Comparison of ENCODE assay signal across 26 cellular contexts in genomic region chr15:41622901-41623300, GRCh38. TPM values are rescaled to one million over a fixed set of nuclear protein-coding genes. Genes with fewer than 3 reads are reported as not detected.
A peak's percentile ranks its signal among the peaks of the same experiment; 100 is the strongest.
DNase-seq lines count a peak whose midpoint lies in the region; ATAC-seq and TF ChIP-seq lines count a peak whose summit lies in the region.
"Had no signal": no experiment of that assay in that cellular context is flagged by ENCODE, and none has a peak within 500 bp of the region (broad histone marks: within the 10 kb centered on the region; RNA-seq: fewer than 3 reads in every experiment).

No MANE protein-coding gene starts in this region.

- no peak for DNase-seq in SK-N-SH
- DNase-seq in Caco-2: no peak
- DNase-seq in central memory CD8-positive, alpha-beta T cell (ENCODE audit: low spot score in 2 of 2): no peak
- DNase-seq in natural killer cell treated with Interleukin-12 subunit alpha and Interleukin-12 subunit beta and Interleukin-15 and Interleukin-18, amount 100 ng/mL, for 72 hours (ENCODE audit: low spot score): no peak
- no peak for DNase-seq in GM10266 (ENCODE audit: extremely low spot score)
- DNase-seq in prostate gland (ENCODE audit: low spot score): no peak
- DNase-seq in sciatic nerve (ENCODE audit: low spot score): no peak
- DNase-seq: activated CD4-positive, alpha-beta T cell treated with anti-CD3 and anti-CD28 coated beads, Interleukin-2, amount 10 ng/mL, durations not matched to agents 7 days and 5 days; activated CD8-positive, alpha-beta memory T cell treated with anti-CD3 and anti-CD28 coated beads, Interleukin-2, amount 10 ng/mL, durations not matched to agents 7 days and 5 days; activated naive CD8-positive, alpha-beta T cell treated with anti-CD3 and anti-CD28 coated beads, Interleukin-2, amount 50 U/mL, for 24 hours; CD4-positive, CD25-positive, alpha-beta regulatory T cell; DMS153; GOT3; HFFc6; lower lobe of right lung; NCI-H1694; NCI-H510A; posterior cingulate gyrus; sigmoid colon; stimulated activated CD4-positive, alpha-beta T cell treated with anti-CD3 and anti-CD28 coated beads, Interleukin-4, amount 100 ng/mL, for 24 hours; WERI-Rb-1 had no signal

- CTCF ChIA-PET in SK-N-SH (lab: Yijun Ruan, JAX) (interaction anchor here (1.0 to 2.2 kb wide), 3 partner anchors 18 to 65 kb away, joined by 3 to 9 read pairs (median 6); no protein-coding TSS in a partner anchor), Caco-2 (lab: Charles Lee) (interaction anchor here (1.9 kb wide), 1 partner anchor 55 kb away, joined by 4 read pairs; no protein-coding TSS in a partner anchor)

- BruUV-seq in Caco-2 (replicated peaks; lab: Mats Ljungman, UMichigan): no TSS peak

- H3K27ac Mint-ChIP-seq in Caco-2 (ENCODE audit: unreplicated experiment): no peak overlapping the region
- H3K27ac Mint-ChIP-seq in central memory CD8-positive, alpha-beta T cell (ENCODE audit: low read depth): no peak overlapping the region
- no peak overlapping the region for H3K27ac Mint-ChIP-seq in natural killer cell treated with Interleukin-12 subunit alpha and Interleukin-12 subunit beta and Interleukin-15 and Interleukin-18, amount 100 ng/mL, for 72 hours
- H3K27ac Mint-ChIP-seq: activated CD4-positive, alpha-beta T cell treated with anti-CD3 and anti-CD28 coated beads, Interleukin-2, amount 10 ng/mL, durations not matched to agents 7 days and 5 days; activated CD8-positive, alpha-beta memory T cell treated with anti-CD3 and anti-CD28 coated beads, Interleukin-2, amount 10 ng/mL, durations not matched to agents 7 days and 5 days; activated naive CD8-positive, alpha-beta T cell treated with anti-CD3 and anti-CD28 coated beads, Interleukin-2, amount 50 U/mL, for 24 hours; HFFc6; stimulated activated memory B cell treated with anti-CD40 and anti-IgM and Interleukin-4, amounts not matched to agents 10 μg/mL and 1 μg/mL and 100 μg/mL, for 72 hours; T-helper 2 cell treated with Interferon-gamma antibody and Interleukin-4, amounts not matched to agents 5 μg/mL and 100 μg/mL, for 36 hours had no signal

- TF ChIP-seq CTCF in SK-N-SH (IDR thresholded peaks at IDR 0.05): no peak
- TF ChIP-seq CTCF in Caco-2 (IDR thresholded peaks at IDR 0.05; ENCODE audit: insufficient read depth in 1 of 2, low read depth in 1 of 2, low read length in 1 of 2, severe bottlenecking in 1 of 2, unreplicated experiment in 1 of 2): no peak
- no peak for TF ChIP-seq CTCF in GM10266 (IDR thresholded peaks at IDR 0.05; ENCODE audit: control insufficient read depth, insufficient read depth, low read depth, missing control alignments)
- TF ChIP-seq CTCF in prostate gland (IDR thresholded peaks at IDR 0.05): no peak

- H3K4me1 Mint-ChIP-seq in Caco-2 (ENCODE audit: low read depth, unreplicated experiment): no peaks in the 10 kb centered on the region
- H3K4me1 Mint-ChIP-seq in central memory CD8-positive, alpha-beta T cell: peaks cover 14% of the 10 kb centered on the region
- H3K4me1 Mint-ChIP-seq in natural killer cell treated with Interleukin-12 subunit alpha and Interleukin-12 subunit beta and Interleukin-15 and Interleukin-18, amount 100 ng/mL, for 72 hours (ENCODE audit: low read depth in 2 of 2): peaks cover 7 to 9% of the 10 kb centered on the region in 2 donors

- no peak overlapping the region for H3K4me3 ChIP-seq in SK-N-SH (ENCODE audit: low read depth in 2 of 2, low read length in 1 of 2)
- peak overlapping the region; percentile 76 for H3K4me3 ChIP-seq in Caco-2 (ENCODE audit: low read depth, low read length)
- H3K4me3 ChIP-seq in prostate gland: no peak overlapping the region
- H3K4me3 ChIP-seq: lower lobe of right lung had no signal

- H3K4me1 ChIP-seq in SK-N-SH (ENCODE audit: control insufficient read depth in 1 of 2, insufficient read depth in 2 of 2, low read depth in 1 of 2, low read length in 1 of 2): peaks cover 0 to 10% of the 10 kb centered on the region in 2 experiments; a peak in 1 of 4 replicates
- H3K4me1 ChIP-seq in Caco-2: peaks cover 9% of the 10 kb centered on the region; the same call in 1 of the 2 replicates
- H3K4me1 ChIP-seq in prostate gland (replicated peaks): no peaks in the 10 kb centered on the region

- H4K20me1 ChIP-seq in SK-N-SH (ENCODE audit: insufficient read depth): no peaks in the 10 kb centered on the region

- H3K27ac ChIP-seq in SK-N-SH (ENCODE audit: low read depth in 2 of 2, low read length in 1 of 2) (no peak overlapping the region), prostate gland (no peak overlapping the region)
- H3K27ac ChIP-seq: lower lobe of right lung, WERI-Rb-1 had no signal

- 73% methylated on average over 4 of the region's 4 CpGs for WGBS in SK-N-SH (ENCODE audit: low lambda C conversion rate)
- 76% methylated on average over 4 of the region's 4 CpGs for WGBS in prostate gland

- no peaks in the 10 kb centered on the region for H3K9me3 Mint-ChIP-seq in Caco-2 (ENCODE audit: unreplicated experiment)
- no peaks in the 10 kb centered on the region for H3K9me3 Mint-ChIP-seq in central memory CD8-positive, alpha-beta T cell
- H3K9me3 Mint-ChIP-seq in natural killer cell treated with Interleukin-12 subunit alpha and Interleukin-12 subunit beta and Interleukin-15 and Interleukin-18, amount 100 ng/mL, for 72 hours: no peaks in the 10 kb centered on the region
- H3K9me3 Mint-ChIP-seq: activated CD4-positive, alpha-beta T cell treated with anti-CD3 and anti-CD28 coated beads, Interleukin-2, amount 10 ng/mL, durations not matched to agents 7 days and 5 days had no signal

- TF ChIP-seq POLR2A in prostate gland (IDR thresholded peaks at IDR 0.05): no peak

- no peak overlapping the region for H3K4me2 ChIP-seq in SK-N-SH

- intact Hi-C loops in Caco-2 (cut with micrococcal nuclease; ENCODE audit: unreplicated experiment): no loop called here
- intact Hi-C loops in prostate gland (cut with DNase I): loop anchor here (5.0 kb wide), 1 partner anchor 39 kb away; the partner anchor contains the start of gene MGA
- intact Hi-C loops in sciatic nerve (cut with DNase I): no loop called here

- H3K36me3 ChIP-seq in SK-N-SH (replicated peaks in 1 of 2; ENCODE audit: control insufficient read depth in 1 of 2, insufficient read depth in 2 of 2, low read length in 1 of 2): no peaks in the 10 kb centered on the region
- no peaks in the 10 kb centered on the region for H3K36me3 ChIP-seq in Caco-2 (ENCODE audit: control insufficient read depth, insufficient read depth, low read length)
- H3K36me3 ChIP-seq in prostate gland: no peaks in the 10 kb centered on the region
- H3K36me3 ChIP-seq: lower lobe of right lung, sigmoid colon, thoracic aorta, vagina, WERI-Rb-1 had no signal

- peaks cover 25% of the 10 kb centered on the region for H3K36me3 Mint-ChIP-seq in Caco-2 (ENCODE audit: insufficient read depth, unreplicated experiment)
- H3K36me3 Mint-ChIP-seq in central memory CD8-positive, alpha-beta T cell (ENCODE audit: insufficient read depth): peaks cover 3% of the 10 kb centered on the region
- H3K36me3 Mint-ChIP-seq in natural killer cell treated with Interleukin-12 subunit alpha and Interleukin-12 subunit beta and Interleukin-15 and Interleukin-18, amount 100 ng/mL, for 72 hours: no peaks in the 10 kb centered on the region
- H3K36me3 Mint-ChIP-seq: activated CD8-positive, alpha-beta memory T cell treated with anti-CD3 and anti-CD28 coated beads, Interleukin-2, amount 10 ng/mL, durations not matched to agents 7 days and 5 days; CD4-positive, CD25-positive, alpha-beta regulatory T cell; stimulated activated memory B cell treated with anti-CD40 and anti-IgM and Interleukin-4, amounts not matched to agents 10 μg/mL and 1 μg/mL and 100 μg/mL, for 72 hours had no signal

- ATAC-seq in SK-N-SH treated with all-trans-retinoic acid at 6 μM for 48 hours: no peak
- ATAC-seq in central memory CD8-positive, alpha-beta T cell (replicated peaks; ENCODE audit: extremely low read depth, poor library complexity, severe bottlenecking): no peak
- no peak for ATAC-seq in natural killer cell treated with Interleukin-12 subunit alpha and Interleukin-12 subunit beta and Interleukin-15 and Interleukin-18, amount 100 ng/mL, for 72 hours
- no peak for ATAC-seq in sciatic nerve
- ATAC-seq: activated CD8-positive, alpha-beta memory T cell treated with anti-CD3 and anti-CD28 coated beads, Interleukin-2, amount 10 ng/mL, durations not matched to agents 7 days and 5 days; activated naive CD8-positive, alpha-beta T cell treated with anti-CD3 and anti-CD28 coated beads, Interleukin-2, amount 50 U/mL, for 24 hours; lower lobe of right lung; stimulated activated memory B cell treated with anti-CD40 and anti-IgM and Interleukin-4, amounts not matched to agents 10 μg/mL and 1 μg/mL and 100 μg/mL, for 72 hours had no signal

- no peaks in the 10 kb centered on the region for H3K79me2 ChIP-seq in SK-N-SH (ENCODE audit: insufficient read depth)

- TF ChIP-seq RAD21 in SK-N-SH (IDR thresholded peaks at IDR 0.05; ENCODE audit: low read length): no peak

- no peak for TF ChIP-seq EP300 in SK-N-SH (IDR thresholded peaks at IDR 0.05; ENCODE audit: borderline replicate concordance in 1 of 2, low read depth in 1 of 2, low read length in 1 of 2)

- no peaks in the 10 kb centered on the region for H3K27me3 ChIP-seq in SK-N-SH (ENCODE audit: insufficient read depth)
- H3K27me3 ChIP-seq in Caco-2 (replicated peaks; ENCODE audit: control insufficient read depth, insufficient read depth, low read length): no peaks in the 10 kb centered on the region
- no peaks in the 10 kb centered on the region for H3K27me3 ChIP-seq in prostate gland (replicated peaks; ENCODE audit: insufficient read depth)
- H3K27me3 ChIP-seq: sigmoid colon, vagina had no signal

- H3K27me3 Mint-ChIP-seq in Caco-2 (ENCODE audit: insufficient read depth, unreplicated experiment): no peaks in the 10 kb centered on the region
- H3K27me3 Mint-ChIP-seq in central memory CD8-positive, alpha-beta T cell: no peaks in the 10 kb centered on the region
- no peaks in the 10 kb centered on the region for H3K27me3 Mint-ChIP-seq in natural killer cell treated with Interleukin-12 subunit alpha and Interleukin-12 subunit beta and Interleukin-15 and Interleukin-18, amount 100 ng/mL, for 72 hours
- H3K27me3 Mint-ChIP-seq: stimulated activated memory B cell treated with anti-CD40 and anti-IgM and Interleukin-4, amounts not matched to agents 10 μg/mL and 1 μg/mL and 100 μg/mL, for 72 hours had no signal

- H3K9me3 ChIP-seq in SK-N-SH (no peaks in the 10 kb centered on the region), Caco-2 (no peaks in the 10 kb centered on the region), prostate gland (no peaks in the 10 kb centered on the region)
- H3K9me3 ChIP-seq: lower lobe of right lung, sigmoid colon, thoracic aorta, vagina had no signal

- H3K9me2 ChIP-seq in SK-N-SH: no peaks in the 10 kb centered on the region

- H3F3A ChIP-seq in SK-N-SH (replicated peaks; ENCODE audit: insufficient read depth): peaks cover 24% of the 10 kb centered on the region

- no peak overlapping the region for H2AFZ ChIP-seq in SK-N-SH (ENCODE audit: low read depth)

- H3K4me3 Mint-ChIP-seq in Caco-2 (ENCODE audit: unreplicated experiment): peak overlapping the region; percentile 97
- peak overlapping the region; percentile 65 for H3K4me3 Mint-ChIP-seq in central memory CD8-positive, alpha-beta T cell
- peak overlapping the region; percentile 77 for H3K4me3 Mint-ChIP-seq in natural killer cell treated with Interleukin-12 subunit alpha and Interleukin-12 subunit beta and Interleukin-15 and Interleukin-18, amount 100 ng/mL, for 72 hours
- H3K4me3 Mint-ChIP-seq: activated CD4-positive, alpha-beta T cell treated with anti-CD3 and anti-CD28 coated beads, Interleukin-2, amount 10 ng/mL, durations not matched to agents 7 days and 5 days; activated CD8-positive, alpha-beta memory T cell treated with anti-CD3 and anti-CD28 coated beads, Interleukin-2, amount 10 ng/mL, durations not matched to agents 7 days and 5 days; activated naive CD8-positive, alpha-beta T cell treated with anti-CD3 and anti-CD28 coated beads, Interleukin-2, amount 50 U/mL, for 24 hours; HFFc6; stimulated activated memory B cell treated with anti-CD40 and anti-IgM and Interleukin-4, amounts not matched to agents 10 μg/mL and 1 μg/mL and 100 μg/mL, for 72 hours had no signal

- H3K9ac ChIP-seq in SK-N-SH: no peak overlapping the region

- POLR2A ChIA-PET in SK-N-SH (lab: Yijun Ruan, JAX): no interaction called here
- POLR2A ChIA-PET in Caco-2 (lab: Charles Lee): interaction anchor here (2.4 kb wide), 1 partner anchor 38 kb away, joined by 15 read pairs; the partner anchor contains the start of gene MGA

RNA-seq across cellular contexts. Expression of gene MGA, which starts 37.3 kb away (rescaled TPM):
- 2.3 and 2.9 TPM in 2 replicates for polyA plus RNA-seq in SK-N-SH (2012; rRNA removed)
- 2.2 and 2.5 TPM in 2 replicates for polyA plus RNA-seq in SK-N-SH (2012; cell fraction: cytosol; rRNA removed)
- 3.7 and 6.4 TPM in 2 replicates for polyA plus RNA-seq in SK-N-SH (2012; cell fraction: nucleus; rRNA removed)
- total RNA-seq in Caco-2 (2022) (59.6 and 60.0 TPM in 2 replicates), prostate gland (10 to 100 TPM; 42.9 to 62.5 TPM), sciatic nerve (55.5 TPM)
- 10 to 100 TPM; 42.6 to 54.8 TPM for total RNA-seq in natural killer cell treated with Interleukin-12 subunit alpha and Interleukin-12 subunit beta and Interleukin-15 and Interleukin-18, amount 100 ng/mL, for 72 hours
